ENCODE assay signal across 1 cellular context in the genomic region with DNA sequence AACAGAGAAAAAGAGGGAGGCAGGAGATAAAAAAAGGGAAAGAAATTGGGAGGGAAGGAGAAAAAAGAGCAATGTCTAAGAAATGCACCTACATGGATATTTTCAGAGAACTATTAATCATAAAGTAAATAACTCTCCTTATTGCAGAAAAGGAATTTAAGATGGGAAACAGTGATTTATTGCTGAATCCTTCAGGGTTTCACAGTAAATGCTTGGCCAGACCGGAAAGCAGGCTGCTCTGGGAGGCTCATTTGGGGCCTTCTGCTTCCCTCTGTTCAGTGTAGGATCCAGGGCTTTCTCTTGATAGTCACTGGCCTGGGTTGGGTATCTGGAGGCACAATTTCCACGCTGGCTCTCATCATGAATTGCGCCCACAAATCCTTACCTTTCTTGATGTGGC.
TF ChIP-seq lines count a peak whose summit lies in the region.

No MANE protein-coding gene starts in this region.

TF ChIP-seq in SK-N-SH, 30 proteins besides CTCF, POLR2A, EP300 and RAD21 (continued from another document):
- TF ChIP-seq, protein P1, sequence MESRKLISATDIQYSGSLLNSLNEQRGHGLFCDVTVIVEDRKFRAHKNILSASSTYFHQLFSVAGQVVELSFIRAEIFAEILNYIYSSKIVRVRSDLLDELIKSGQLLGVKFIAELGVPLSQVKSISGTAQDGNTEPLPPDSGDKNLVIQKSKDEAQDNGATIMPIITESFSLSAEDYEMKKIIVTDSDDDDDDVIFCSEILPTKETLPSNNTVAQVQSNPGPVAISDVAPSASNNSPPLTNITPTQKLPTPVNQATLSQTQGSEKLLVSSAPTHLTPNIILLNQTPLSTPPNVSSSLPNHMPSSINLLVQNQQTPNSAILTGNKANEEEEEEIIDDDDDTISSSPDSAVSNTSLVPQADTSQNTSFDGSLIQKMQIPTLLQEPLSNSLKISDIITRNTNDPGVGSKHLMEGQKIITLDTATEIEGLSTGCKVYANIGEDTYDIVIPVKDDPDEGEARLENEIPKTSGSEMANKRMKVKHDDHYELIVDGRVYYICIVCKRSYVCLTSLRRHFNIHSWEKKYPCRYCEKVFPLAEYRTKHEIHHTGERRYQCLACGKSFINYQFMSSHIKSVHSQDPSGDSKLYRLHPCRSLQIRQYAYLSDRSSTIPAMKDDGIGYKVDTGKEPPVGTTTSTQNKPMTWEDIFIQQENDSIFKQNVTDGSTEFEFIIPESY (IDR thresholded peaks at IDR 0.05; ENCODE audit: borderline replicate concordance, low read depth), result no peak
- TF ChIP-seq, protein P2, sequence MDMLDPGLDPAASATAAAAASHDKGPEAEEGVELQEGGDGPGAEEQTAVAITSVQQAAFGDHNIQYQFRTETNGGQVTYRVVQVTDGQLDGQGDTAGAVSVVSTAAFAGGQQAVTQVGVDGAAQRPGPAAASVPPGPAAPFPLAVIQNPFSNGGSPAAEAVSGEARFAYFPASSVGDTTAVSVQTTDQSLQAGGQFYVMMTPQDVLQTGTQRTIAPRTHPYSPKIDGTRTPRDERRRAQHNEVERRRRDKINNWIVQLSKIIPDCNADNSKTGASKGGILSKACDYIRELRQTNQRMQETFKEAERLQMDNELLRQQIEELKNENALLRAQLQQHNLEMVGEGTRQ (IDR thresholded peaks at IDR 0.05; ENCODE audit: borderline replicate concordance, low read depth, low read length), result no peak
